8 cellular contexts compared by ENCODE assay signal in genomic region chrX:52262195-52262546, GRCh38.
DNase-seq lines count a peak whose midpoint lies in the region; TF ChIP-seq lines count a peak whose summit lies in the region.

No MANE protein-coding gene starts in this region.

- H3K27ac Mint-ChIP-seq in activated CD4-positive, alpha-beta T cell treated with anti-CD3 and anti-CD28 coated beads, Interleukin-2, amount 10 ng/mL, durations not matched to agents 7 days and 5 days = peak overlapping the region; percentile 99
- H3K27ac Mint-ChIP-seq in glutamatergic neuron (ENCODE audit: unreplicated experiment) = peak overlapping the region; percentile 97

- H3K9me3 ChIP-seq in WERI-Rb-1 (ENCODE audit: severe bottlenecking) = no peaks in the 10 kb centered on the region
- no peaks in the 10 kb centered on the region for H3K9me3 ChIP-seq in skeletal muscle satellite cell (replicated peaks; ENCODE audit: low read length)

- peak overlapping the region; percentile 93; the same call in 1 of the 2 replicates for H3K27ac ChIP-seq in WERI-Rb-1

- H3K4me2 ChIP-seq in skeletal muscle satellite cell (ENCODE audit: low read length) = peak overlapping the region; percentile 98

- TF ChIP-seq CTCF in WERI-Rb-1 (IDR thresholded peaks at IDR 0.05; ENCODE audit: low read depth, low read length) (no peak), glutamatergic neuron (IDR thresholded peaks at IDR 0.05; ENCODE audit: partially characterized antibody, unreplicated experiment) (no peak)

- CTCF ChIA-PET in activated CD4-positive, alpha-beta T cell treated with anti-CD3 and anti-CD28 coated beads, Interleukin-2, amount 10 ng/mL, durations not matched to agents 7 days and 5 days (lab: Charles Lee) = interaction anchor here (0.7 to 1.4 kb wide), 8 partner anchors 9 to 625 kb away, joined by 3 to 5 read pairs (median 4); no protein-coding TSS in a partner anchor

- DNase-seq in activated CD4-positive, alpha-beta T cell treated with anti-CD3 and anti-CD28 coated beads, Interleukin-2, amount 10 ng/mL, durations not matched to agents 7 days and 5 days = no peak
- no peak for DNase-seq in activated CD4-positive, alpha-beta T cell treated with anti-CD3 and anti-CD28 coated beads for 1 hour
- DNase-seq in WERI-Rb-1 (no peak), glutamatergic neuron (no peak), NCI-H2171 (lab: John Stamatoyannopoulos, UW) (no peak), NCI-H2171 treated with DMSO at 0.1 percent for 48 hours (lab: John Stamatoyannopoulos, UW) (no peak), OCI-M2 (lab: John Stamatoyannopoulos, UW; ENCODE audit: unreplicated experiment) (no peak)

- H3K4me3 ChIP-seq in WERI-Rb-1 (ENCODE audit: low read depth, low read length) = peak overlapping the region; percentile 68
- H3K4me3 ChIP-seq in skeletal muscle satellite cell (ENCODE audit: low read length) = peak overlapping the region; percentile 96

- H3K4me3 Mint-ChIP-seq in activated CD4-positive, alpha-beta T cell treated with anti-CD3 and anti-CD28 coated beads, Interleukin-2, amount 10 ng/mL, durations not matched to agents 7 days and 5 days = peak overlapping the region; percentile 80
- H3K4me3 Mint-ChIP-seq in glutamatergic neuron (ENCODE audit: unreplicated experiment) = peak overlapping the region; percentile 93

- H3K9me3 Mint-ChIP-seq in activated CD4-positive, alpha-beta T cell treated with anti-CD3 and anti-CD28 coated beads, Interleukin-2, amount 10 ng/mL, durations not matched to agents 7 days and 5 days = no peaks in the 10 kb centered on the region
- peaks cover 6% of the 10 kb centered on the region for H3K9me3 Mint-ChIP-seq in glutamatergic neuron (ENCODE audit: unreplicated experiment)

- peaks cover 42% of the 10 kb centered on the region for H3K27me3 ChIP-seq in WERI-Rb-1 (ENCODE audit: insufficient read depth, low read depth, severe bottlenecking)
- H3K27me3 ChIP-seq in skeletal muscle satellite cell (ENCODE audit: control insufficient read depth, insufficient read depth, low read length) = peaks cover 41% of the 10 kb centered on the region

- peaks cover 4% of the 10 kb centered on the region for H3K27me3 Mint-ChIP-seq in activated CD4-positive, alpha-beta T cell treated with anti-CD3 and anti-CD28 coated beads, Interleukin-2, amount 10 ng/mL, durations not matched to agents 7 days and 5 days
- H3K27me3 Mint-ChIP-seq in glutamatergic neuron (ENCODE audit: unreplicated experiment) = no peaks in the 10 kb centered on the region

- H3K36me3 Mint-ChIP-seq in activated CD4-positive, alpha-beta T cell treated with anti-CD3 and anti-CD28 coated beads, Interleukin-2, amount 10 ng/mL, durations not matched to agents 7 days and 5 days (ENCODE audit: low read depth) = no peaks in the 10 kb centered on the region
- no peaks in the 10 kb centered on the region for H3K36me3 Mint-ChIP-seq in glutamatergic neuron (ENCODE audit: unreplicated experiment)

- H3K9ac ChIP-seq in skeletal muscle satellite cell (ENCODE audit: low read depth, low read length) = peak overlapping the region; percentile 92

- H3K36me3 ChIP-seq in WERI-Rb-1 (no peaks in the 10 kb centered on the region), skeletal muscle satellite cell (ENCODE audit: insufficient read depth, low read length) (no peaks in the 10 kb centered on the region)

- peaks cover 4% of the 10 kb centered on the region for H3K4me1 ChIP-seq in skeletal muscle satellite cell (ENCODE audit: control insufficient read depth, insufficient read depth, low read length)

- POLR2A ChIA-PET in activated CD4-positive, alpha-beta T cell treated with anti-CD3 and anti-CD28 coated beads, Interleukin-2, amount 10 ng/mL, durations not matched to agents 7 days and 5 days (lab: Charles Lee) = no interaction called here

- H3K4me1 Mint-ChIP-seq in activated CD4-positive, alpha-beta T cell treated with anti-CD3 and anti-CD28 coated beads, Interleukin-2, amount 10 ng/mL, durations not matched to agents 7 days and 5 days = peaks cover 19% of the 10 kb centered on the region
- peaks cover 3% of the 10 kb centered on the region for H3K4me1 Mint-ChIP-seq in glutamatergic neuron (ENCODE audit: low read depth, unreplicated experiment)
